15 cellular contexts compared by ENCODE assay signal in genomic region chr10:1151071-1152033, GRCh38.
DNase-seq lines count a peak whose midpoint lies in the region; ATAC-seq, FAIRE-seq and TF ChIP-seq lines count a peak whose summit lies in the region.
"Had no signal": no experiment of that assay in that cellular context is flagged by ENCODE, and none has a peak within 500 bp of the region (broad histone marks: within the 10 kb centered on the region; RNA-seq: fewer than 3 reads in every experiment).

No MANE protein-coding gene starts in this region.

- no peak overlapping the region for H2AFZ ChIP-seq in HepG2 (ENCODE audit: low read length)

- no peaks in the 10 kb centered on the region for H3K36me3 ChIP-seq in HepG2 (replicated peaks in 1 of 2; ENCODE audit: control insufficient read depth in 1 of 2, insufficient read depth in 2 of 2, low read length in 2 of 2)
- no peaks in the 10 kb centered on the region for H3K36me3 ChIP-seq in right lobe of liver
- H3K36me3 ChIP-seq in vagina, result no peaks in the 10 kb centered on the region
- H3K36me3 ChIP-seq: thoracic aorta had no signal

- peaks cover 5 to 47% of the 10 kb centered on the region in 2 experiments; a peak in 4 of 5 replicates for H3K27me3 ChIP-seq in HepG2 (ENCODE audit: control insufficient read depth in 1 of 2, insufficient read depth in 2 of 2, low read length in 2 of 2)
- no peaks in the 10 kb centered on the region for H3K27me3 ChIP-seq in right lobe of liver
- no peaks in the 10 kb centered on the region for H3K27me3 ChIP-seq in foreskin keratinocyte
- no peaks in the 10 kb centered on the region for H3K27me3 ChIP-seq in vagina

- BruUV-seq in HepG2 (replicated peaks; lab: Mats Ljungman, UMichigan), result no TSS peak

- in situ Hi-C loops in HepG2 (cut with HindIII; ENCODE audit: extremely low pct_ligation_motif_present, low pct_unique_long_range_greater_than_20kb), result no loop called here

- ATAC-seq in HepG2, result peak; percentile 42; the same call in 1 of the 3 replicates
- no peak for ATAC-seq in right lobe of liver
- peak; percentile 70 for ATAC-seq in foreskin keratinocyte
- no peak for ATAC-seq in HG02798 (IDR thresholded peaks at IDR 0.05; ENCODE audit: poor library complexity, unreplicated experiment)
- ATAC-seq: activated T-helper 17 cell treated with anti-CD3 and anti-CD28 coated beads, Interleukin-2, amount 50 U/mL, for 72 hours had no signal

- TF ChIP-seq POLR2A in HepG2 (IDR thresholded peaks at IDR 0.05; ENCODE audit: insufficient read depth in 1 of 2, low read depth in 2 of 2, low read length in 2 of 2), result no peak
- TF ChIP-seq POLR2A in right lobe of liver (IDR thresholded peaks at IDR 0.05), result no peak
- TF ChIP-seq POLR2A in vagina (IDR thresholded peaks at IDR 0.05), result no peak

- H3K9me3 ChIP-seq in HepG2 (ENCODE audit: low read length) (peaks cover 5% of the 10 kb centered on the region; the same call in 1 of the 2 replicates), right lobe of liver (peaks cover 0 to 4% (median 0%) of the 10 kb centered on the region in 4 donors), vagina (no peaks in the 10 kb centered on the region)
- H3K9me3 ChIP-seq: thoracic aorta had no signal

- no peak overlapping the region for H3K4me3 ChIP-seq in HepG2 (replicated peaks in 1 of 3; ENCODE audit: insufficient read depth in 1 of 3, low read depth in 2 of 3, low read length in 3 of 3)
- no peak overlapping the region for H3K4me3 ChIP-seq in right lobe of liver
- H3K4me3 ChIP-seq in vagina, result no peak overlapping the region
- H3K4me3 ChIP-seq: thoracic aorta had no signal

- TF ChIP-seq EP300 in HepG2 (IDR thresholded peaks at IDR 0.05; ENCODE audit: low read depth in 2 of 2, low read length in 2 of 2) (no peak), HepG2 (CRISPR knock-in tag; IDR thresholded peaks at IDR 0.05; ENCODE audit: borderline replicate concordance) (no peak)

- H3K4me2 ChIP-seq in HepG2 (ENCODE audit: low read depth, low read length), result no peak overlapping the region

- no peak for TF ChIP-seq RAD21 in HepG2 (CRISPR knock-in tag; IDR thresholded peaks at IDR 0.05)

- H3K27ac ChIP-seq in HepG2 (ENCODE audit: extremely low read length, insufficient read depth, low read length), result no peak overlapping the region
- no peak overlapping the region for H3K27ac ChIP-seq in right lobe of liver
- H3K27ac ChIP-seq in foreskin keratinocyte, result peak overlapping the region; percentile 40
- H3K27ac ChIP-seq in vagina, result no peak overlapping the region
- H3K27ac ChIP-seq: thoracic aorta had no signal

- WGBS in HepG2 (ENCODE audit: low lambda C conversion rate), result 18% methylated on average over 14 of the region's 15 CpGs
- WGBS in right lobe of liver (ENCODE audit: insufficient coverage, low coverage, low lambda C conversion rate, missing lambda C conversion rate), result 48% methylated on average over 8 of the region's 15 CpGs

- POLR2A ChIA-PET in HepG2 (lab: Yijun Ruan, JAX), result no interaction called here

- TF ChIP-seq CTCF in HepG2 (CRISPR knock-in tag; IDR thresholded peaks at IDR 0.05) (no peak), right lobe of liver (IDR thresholded peaks at IDR 0.05) (no peak), foreskin keratinocyte (conservative IDR thresholded peaks at IDR 0.05) (no peak), vagina (IDR thresholded peaks at IDR 0.05) (no peak)

- H3K9ac ChIP-seq in HepG2 (ENCODE audit: insufficient read depth, low read depth, low read length), result no peak overlapping the region

- intact Hi-C loops in HepG2 (cut with micrococcal nuclease; ENCODE audit: unreplicated experiment) (no loop called here), right lobe of liver (cut with DNase I) (no loop called here), vagina (cut with DNase I) (no loop called here)

- no peaks in the 10 kb centered on the region for H4K20me1 ChIP-seq in HepG2 (ENCODE audit: insufficient read depth, low read length)

- H3K4me1 ChIP-seq in HepG2 (ENCODE audit: insufficient read depth, low read length) (no peaks in the 10 kb centered on the region), right lobe of liver (no peaks in the 10 kb centered on the region), foreskin keratinocyte (no peaks in the 10 kb centered on the region), vagina (no peaks in the 10 kb centered on the region)

- no peak for FAIRE-seq in HepG2 (lab: Jason Lieb, UNC)

- H3K79me2 ChIP-seq in HepG2 (ENCODE audit: insufficient read depth, low read length), result no peaks in the 10 kb centered on the region

- CTCF ChIA-PET in HepG2 (lab: Yijun Ruan, JAX; ENCODE audit: low intra/inter-chr PET ratio, low total read pairs), result no interaction called here

- DNase-seq in HepG2 (ENCODE audit: low spot score), result no peak
- DNase-seq in right lobe of liver, result no peak
- DNase-seq in RKO (ENCODE audit: low spot score), result peak; percentile 16
- peak; percentile 54 to 66 for DNase-seq in foreskin keratinocyte
- DNase-seq in vagina (ENCODE audit: extremely low spot score in 2 of 2), result peak; percentile 55 to 60
- DNase-seq in NCI-H146 (lab: John Stamatoyannopoulos, UW), result no peak
- no peak for DNase-seq in cortex of kidney (lab: John Stamatoyannopoulos, UW)
- DNase-seq: effector CD4-positive, alpha-beta T cell; NCI-H1092; NCI-H345; OCI-M1; stimulated activated CD4-positive, alpha-beta T cell treated with anti-CD3 and anti-CD28 coated beads, Interleukin-15, amount 100 ng/mL, for 24 hours had no signal

TF ChIP-seq in HepG2, 621 proteins besides CTCF, POLR2A, EP300 and RAD21 (continues in another document):
- TF ChIP-seq ZNF546 (CRISPR knock-in tag; conservative IDR thresholded peaks at IDR 0.05), result no peak
- TF ChIP-seq ELF1 (CRISPR knock-in tag; IDR thresholded peaks at IDR 0.05), result no peak
- no peak for TF ChIP-seq MED8 (CRISPR knock-in tag; IDR thresholded peaks at IDR 0.05; ENCODE audit: insufficient replicate concordance)
- TF ChIP-seq ZNF777 (CRISPR knock-in tag; IDR thresholded peaks at IDR 0.05), result no peak
- no peak for TF ChIP-seq DNMT3B (CRISPR knock-in tag; conservative IDR thresholded peaks at IDR 0.05)
- no peak for TF ChIP-seq MIXL1 (CRISPR knock-in tag; IDR thresholded peaks at IDR 0.05)
- TF ChIP-seq, protein P1, sequence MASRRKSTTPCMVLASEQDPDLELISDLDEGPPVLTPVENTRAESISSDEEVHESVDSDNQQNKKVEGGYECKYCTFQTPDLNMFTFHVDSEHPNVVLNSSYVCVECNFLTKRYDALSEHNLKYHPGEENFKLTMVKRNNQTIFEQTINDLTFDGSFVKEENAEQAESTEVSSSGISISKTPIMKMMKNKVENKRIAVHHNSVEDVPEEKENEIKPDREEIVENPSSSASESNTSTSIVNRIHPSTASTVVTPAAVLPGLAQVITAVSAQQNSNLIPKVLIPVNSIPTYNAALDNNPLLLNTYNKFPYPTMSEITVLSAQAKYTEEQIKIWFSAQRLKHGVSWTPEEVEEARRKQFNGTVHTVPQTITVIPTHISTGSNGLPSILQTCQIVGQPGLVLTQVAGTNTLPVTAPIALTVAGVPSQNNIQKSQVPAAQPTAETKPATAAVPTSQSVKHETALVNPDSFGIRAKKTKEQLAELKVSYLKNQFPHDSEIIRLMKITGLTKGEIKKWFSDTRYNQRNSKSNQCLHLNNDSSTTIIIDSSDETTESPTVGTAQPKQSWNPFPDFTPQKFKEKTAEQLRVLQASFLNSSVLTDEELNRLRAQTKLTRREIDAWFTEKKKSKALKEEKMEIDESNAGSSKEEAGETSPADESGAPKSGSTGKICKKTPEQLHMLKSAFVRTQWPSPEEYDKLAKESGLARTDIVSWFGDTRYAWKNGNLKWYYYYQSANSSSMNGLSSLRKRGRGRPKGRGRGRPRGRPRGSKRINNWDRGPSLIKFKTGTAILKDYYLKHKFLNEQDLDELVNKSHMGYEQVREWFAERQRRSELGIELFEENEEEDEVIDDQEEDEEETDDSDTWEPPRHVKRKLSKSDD (CRISPR knock-in tag; IDR thresholded peaks at IDR 0.05; ENCODE audit: low read depth), result no peak
- TF ChIP-seq GPBP1L1 (CRISPR knock-in tag; IDR thresholded peaks at IDR 0.05), result no peak
- no peak for TF ChIP-seq TSC22D2 (CRISPR knock-in tag; IDR thresholded peaks at IDR 0.05; ENCODE audit: borderline replicate concordance)
- TF ChIP-seq TRAFD1 (CRISPR knock-in tag; IDR thresholded peaks at IDR 0.05; ENCODE audit: borderline replicate concordance), result no peak
- no peak for TF ChIP-seq ZNF563 (CRISPR knock-in tag; IDR thresholded peaks at IDR 0.05)
- no peak for TF ChIP-seq ZNF350 (CRISPR knock-in tag; IDR thresholded peaks at IDR 0.05; ENCODE audit: borderline replicate concordance, low read depth)
- TF ChIP-seq ZNF839 (CRISPR knock-in tag; IDR thresholded peaks at IDR 0.05; ENCODE audit: borderline replicate concordance), result no peak

Comparison
In these comparisons a context has a peak if more than half of its experiments do, and no peak if none do; other contexts are left out.
1. ATAC-seq: peak in HepG2 (single experiment) and foreskin keratinocyte (single experiment); none in right lobe of liver (0 of 4) and HG02798 (single experiment).
2. DNase-seq: peak in RKO (single experiment), foreskin keratinocyte (2 of 2) and vagina (2 of 2); none in HepG2 (single experiment), right lobe of liver (0 of 3), NCI-H146 (single experiment) and cortex of kidney (single experiment).